In the genomic region with DNA sequence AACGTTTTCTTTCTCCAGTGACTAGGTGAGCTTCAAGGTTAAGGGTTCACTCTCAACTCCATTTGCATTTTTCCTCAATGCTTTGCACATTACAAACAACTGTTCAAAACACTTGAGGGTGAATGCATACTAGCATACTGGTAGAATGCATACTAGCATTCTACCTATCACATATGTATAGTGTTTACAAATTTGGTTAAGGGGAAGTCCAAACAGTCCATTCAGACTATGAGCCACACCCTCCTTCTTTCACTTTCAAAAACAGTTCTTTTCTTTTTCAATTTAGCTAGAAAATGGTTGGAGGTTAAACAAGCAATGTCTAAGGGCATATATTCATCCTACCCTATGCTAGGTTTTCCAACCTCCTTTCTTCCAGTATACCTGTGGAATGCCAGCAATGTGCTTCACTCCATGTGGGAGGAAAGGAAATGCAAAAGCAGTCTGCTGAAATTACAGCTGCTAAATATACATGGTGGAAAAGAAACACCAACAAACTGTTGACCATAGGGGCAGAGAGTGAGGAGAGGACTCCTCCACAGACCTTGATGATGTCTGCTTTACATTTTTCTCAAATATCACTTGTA, we compare ENCODE assay signal across 10 cellular contexts.
A peak's percentile ranks its signal among the peaks of the same experiment; 100 is the strongest.
DNase-seq lines count a peak whose midpoint lies in the region; ATAC-seq and TF ChIP-seq lines count a peak whose summit lies in the region.
"Had no signal": no experiment of that assay in that cellular context is flagged by ENCODE, and none has a peak within 500 bp of the region (broad histone marks: within the 10 kb centered on the region; RNA-seq: fewer than 3 reads in every experiment).

No MANE protein-coding gene starts in this region.

- peaks cover 22 to 41% of the 10 kb centered on the region in 2 donors for H3K36me3 Mint-ChIP-seq in activated T-cell treated with anti-CD3 and anti-CD28 coated beads, Interleukin-2, amount 50 U/mL, for 72 hours (ENCODE audit: insufficient read depth in 2 of 2)
- H3K36me3 Mint-ChIP-seq in glutamatergic neuron (ENCODE audit: unreplicated experiment): peaks cover 6% of the 10 kb centered on the region

- peaks cover 5 to 90% (median 26%) of the 10 kb centered on the region in 4 donors for H3K36me3 ChIP-seq in sigmoid colon

- no peaks in the 10 kb centered on the region for H3K27me3 Mint-ChIP-seq in activated T-cell treated with anti-CD3 and anti-CD28 coated beads, Interleukin-2, amount 50 U/mL, for 72 hours (ENCODE audit: low read depth)
- no peaks in the 10 kb centered on the region for H3K27me3 Mint-ChIP-seq in glutamatergic neuron (ENCODE audit: unreplicated experiment)

- no peak overlapping the region for H3K27ac ChIP-seq in sigmoid colon

- TF ChIP-seq CTCF in glutamatergic neuron (IDR thresholded peaks at IDR 0.05; ENCODE audit: partially characterized antibody, unreplicated experiment): no peak
- no peak for TF ChIP-seq CTCF in sigmoid colon (IDR thresholded peaks at IDR 0.05)

- DNase-seq in activated T-cell treated with anti-CD3 and anti-CD28 coated beads, Interleukin-2, amount 50 U/mL, for 72 hours: no peak
- DNase-seq in activated T-cell treated with anti-CD3 and anti-CD28 coated beads for 4 hours: no peak
- no peak for DNase-seq in stimulated activated naive CD8-positive, alpha-beta T cell treated with anti-CD3 and anti-CD28 coated beads, Interleukin-15, Interleukin-2, amounts not matched to agents 100 U/mL and 50 U/mL, for 24 hours
- no peak for DNase-seq in glutamatergic neuron
- no peak for DNase-seq in NCI-H524 treated with DMSO at 0.1 percent for 48 hours (lab: John Stamatoyannopoulos, UW)
- no peak for DNase-seq in sigmoid colon
- DNase-seq: natural killer cell, NCI-H1417 treated with DMSO at 0.1 percent for 48 hours had no signal

- peak overlapping the region; percentile 36 for H3K27ac Mint-ChIP-seq in activated T-cell treated with anti-CD3 and anti-CD28 coated beads, Interleukin-2, amount 50 U/mL, for 72 hours
- no peak overlapping the region for H3K27ac Mint-ChIP-seq in glutamatergic neuron (ENCODE audit: unreplicated experiment)
- H3K27ac Mint-ChIP-seq: natural killer cell had no signal

- no peak for TF ChIP-seq POLR2A in sigmoid colon (IDR thresholded peaks at IDR 0.05)

- peaks cover 5 to 13% of the 10 kb centered on the region in 2 donors for H3K9me3 Mint-ChIP-seq in activated T-cell treated with anti-CD3 and anti-CD28 coated beads, Interleukin-2, amount 50 U/mL, for 72 hours
- no peaks in the 10 kb centered on the region for H3K9me3 Mint-ChIP-seq in glutamatergic neuron (ENCODE audit: unreplicated experiment)

- H3K4me1 ChIP-seq in sigmoid colon: peaks cover 0 to 11% (median 3%) of the 10 kb centered on the region in 4 donors

- H3K4me3 ChIP-seq in sigmoid colon: no peak overlapping the region

- no peak for TF ChIP-seq EP300 in Ishikawa (IDR thresholded peaks at IDR 0.05; ENCODE audit: borderline replicate concordance)
- TF ChIP-seq EP300 in sigmoid colon (IDR thresholded peaks at IDR 0.05): no peak

- H3K9me3 ChIP-seq in sigmoid colon: peaks cover 0 to 8% (median 4%) of the 10 kb centered on the region in 4 donors

- peak overlapping the region; percentile 45 to 52 for H3K4me3 Mint-ChIP-seq in activated T-cell treated with anti-CD3 and anti-CD28 coated beads, Interleukin-2, amount 50 U/mL, for 72 hours
- no peak overlapping the region for H3K4me3 Mint-ChIP-seq in glutamatergic neuron (ENCODE audit: unreplicated experiment)
- H3K4me3 Mint-ChIP-seq: natural killer cell had no signal

- no peak for TF ChIP-seq RAD21 in Ishikawa (IDR thresholded peaks at IDR 0.05; ENCODE audit: low read depth)

- WGBS in sigmoid colon, 2 donors: 52 to 70% methylated on average over 1 of the region's 1 CpG

- no peaks in the 10 kb centered on the region for H3K27me3 ChIP-seq in sigmoid colon

- ATAC-seq in activated T-cell treated with anti-CD3 and anti-CD28 coated beads, Interleukin-2, amount 50 U/mL, for 72 hours (replicated peaks in 1 of 2): peak; percentile 63 to 73
- ATAC-seq in HG02759 (IDR thresholded peaks at IDR 0.05; ENCODE audit: unreplicated experiment): peak; percentile 82
- ATAC-seq in stimulated activated naive CD8-positive, alpha-beta T cell treated with anti-CD3 and anti-CD28 coated beads, Interleukin-15, Interleukin-2, amounts not matched to agents 100 U/mL and 50 U/mL, for 24 hours: peak; percentile 48

- intact Hi-C loops in sigmoid colon (cut with DNase I): no loop called here

- H3K4me1 Mint-ChIP-seq in activated T-cell treated with anti-CD3 and anti-CD28 coated beads, Interleukin-2, amount 50 U/mL, for 72 hours (ENCODE audit: low read depth): peaks cover 50% of the 10 kb centered on the region
- H3K4me1 Mint-ChIP-seq in glutamatergic neuron (ENCODE audit: low read depth, unreplicated experiment): peaks cover 2% of the 10 kb centered on the region

TF ChIP-seq in Ishikawa, 13 proteins besides CTCF, POLR2A, EP300 and RAD21:
- TF ChIP-seq TAF1 (IDR thresholded peaks at IDR 0.05; ENCODE audit: low read depth) (no peak), TEAD4 (IDR thresholded peaks at IDR 0.05) (peak; percentile 25; the same call in 1 of the 2 replicates)
